In the genomic region with DNA sequence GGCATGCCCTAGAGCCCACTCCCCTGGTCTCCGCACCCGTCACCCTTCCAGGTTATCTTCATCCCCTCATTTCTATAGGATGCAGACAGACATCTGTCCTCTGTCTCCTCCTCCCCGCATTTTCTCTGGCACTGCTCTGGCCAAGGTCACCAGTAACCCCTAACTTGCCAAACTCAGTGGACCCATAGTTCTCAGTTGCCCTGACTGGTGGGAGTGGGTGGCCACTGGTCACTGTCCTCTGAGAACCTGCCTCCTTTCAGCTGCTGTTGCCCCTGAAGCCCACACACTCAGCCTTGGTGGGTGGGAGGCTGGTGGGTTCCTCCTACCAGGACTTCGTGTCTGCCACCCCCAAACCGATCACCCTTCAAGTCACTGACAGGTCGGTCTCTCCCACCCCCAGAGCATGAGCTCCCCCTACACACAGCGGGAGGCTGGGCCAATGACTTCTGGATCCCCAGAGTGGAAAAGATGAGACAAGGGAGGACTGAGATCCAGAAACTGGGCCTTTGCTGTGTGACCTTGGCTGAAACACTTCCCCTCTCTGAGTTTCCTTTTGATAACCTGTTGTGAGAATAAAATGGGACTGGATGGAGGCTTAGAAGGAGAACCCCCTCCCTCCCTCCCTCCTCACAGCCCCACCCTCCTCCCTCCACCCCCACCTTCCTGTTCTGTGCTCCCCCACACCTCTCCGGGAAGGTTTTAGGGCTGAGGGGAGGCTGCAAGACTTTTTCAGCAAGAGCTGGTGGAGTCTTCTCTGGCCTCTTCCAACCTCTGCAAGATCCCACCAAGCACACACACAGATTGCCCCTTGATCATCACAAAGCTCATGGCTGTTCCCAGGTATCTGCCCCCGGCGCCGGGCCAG, we compare ENCODE assay signal across 15 cellular contexts. TPM values are rescaled to one million over a fixed set of nuclear protein-coding genes. Genes with fewer than 3 reads are reported as not detected.
DNase-seq lines count a peak whose midpoint lies in the region; ATAC-seq and TF ChIP-seq lines count a peak whose summit lies in the region.
"Had no signal": no experiment of that assay in that cellular context is flagged by ENCODE, and none has a peak within 500 bp of the region (broad histone marks: within the 10 kb centered on the region; RNA-seq: fewer than 3 reads in every experiment).

No MANE protein-coding gene starts in this region.

- H4K91ac ChIP-seq in IMR-90 (ENCODE audit: insufficient read depth, low read depth, low read length) = no peak overlapping the region

- H3K36me3 ChIP-seq in CD4-positive, alpha-beta memory T cell (ENCODE audit: insufficient read depth, low read length) = no peaks in the 10 kb centered on the region
- H3K36me3 ChIP-seq in IMR-90 (ENCODE audit: control insufficient read depth, insufficient read depth, low read length) (peaks cover 20% of the 10 kb centered on the region), rectal smooth muscle tissue (ENCODE audit: control insufficient read depth, insufficient read depth, low read length) (no peaks in the 10 kb centered on the region), PC-3 (ENCODE audit: low read depth, low read length) (no peaks in the 10 kb centered on the region)

- H2AFZ ChIP-seq in IMR-90 (replicated peaks; ENCODE audit: low read length, poor library complexity) (peak overlapping the region; percentile 64), PC-3 (ENCODE audit: low read length) (no peak overlapping the region)

- H3K9me3 Mint-ChIP-seq in CD4-positive, alpha-beta memory T cell = no peaks in the 10 kb centered on the region
- H3K9me3 Mint-ChIP-seq in chondrocyte (ENCODE audit: low read depth) = no peaks in the 10 kb centered on the region
- H3K9me3 Mint-ChIP-seq: immature natural killer cell had no signal

- peak overlapping the region; percentile 82 for H2AK9ac ChIP-seq in IMR-90 (replicated peaks; ENCODE audit: low read depth, low read length, poor library complexity)

- ATAC-seq in IMR-90 (ENCODE audit: low read depth) = no peak
- ATAC-seq in PC-3 = no peak

- peak overlapping the region; percentile 8 for H2AK5ac ChIP-seq in IMR-90 (ENCODE audit: low read depth, low read length)

- H3K18ac ChIP-seq in IMR-90 (ENCODE audit: low read depth, low read length) = no peak overlapping the region

- POLR2A ChIA-PET in CD4-positive, alpha-beta memory T cell (lab: Charles Lee; ENCODE audit: partially characterized antibody) = interaction anchor here (0.7 to 1.5 kb wide), 2 partner anchors 11 to 22 kb away, joined by 3 read pairs; a partner anchor contains a TSS
- POLR2A ChIA-PET in IMR-90 (lab: Charles Lee; ENCODE audit: unreplicated experiment) (interaction anchor here (0.5 to 0.9 kb wide), 2 partner anchors 13 to 124 kb away, joined by 3 to 7 read pairs; a partner anchor contains a TSS), PC-3 (lab: Charles Lee; ENCODE audit: unreplicated experiment) (no interaction called here)

- H4K20me1 ChIP-seq in IMR-90 (ENCODE audit: insufficient read depth, low read length) (peaks cover 49% of the 10 kb centered on the region), PC-3 (ENCODE audit: low read length) (peaks cover 13% of the 10 kb centered on the region; the same call in 1 of the 2 replicates)

- in situ Hi-C loops in IMR-90 (cut with MboI; ENCODE audit: low sequenced_read_pairs) = no loop called here

- H3K9me1 ChIP-seq in IMR-90 (ENCODE audit: insufficient read depth, low read length) = peaks cover 17% of the 10 kb centered on the region

- H3K56ac ChIP-seq in IMR-90 (ENCODE audit: extremely low read depth, insufficient read depth, low read length) = no peak overlapping the region

- CTCF ChIA-PET in CD4-positive, alpha-beta memory T cell (lab: Charles Lee; ENCODE audit: partially characterized antibody) = interaction anchor here (0.9 to 2.2 kb wide), 3 partner anchors 22 to 166 kb away, joined by 3 to 9 read pairs (median 6); a partner anchor contains a TSS
- CTCF ChIA-PET in IMR-90 (lab: Yijun Ruan, JAX) = interaction anchor here (0.9 kb wide), 1 partner anchor 121 kb away, joined by 10 read pairs; no protein-coding TSS in a partner anchor
- CTCF ChIA-PET in PC-3 (lab: Charles Lee) = no interaction called here

- DNase-seq in CD4-positive, alpha-beta memory T cell = no peak
- DNase-seq in IMR-90 (no peak), chondrocyte (ENCODE audit: low spot score) (no peak), PC-3 (no peak), NCI-H345 (lab: John Stamatoyannopoulos, UW) (no peak), OCI-M2 (lab: John Stamatoyannopoulos, UW; ENCODE audit: unreplicated experiment) (no peak), epidermal melanocyte (ENCODE audit: insufficient read length, low spot score) (no peak)
- DNase-seq: activated CD8-positive, alpha-beta memory T cell treated with anti-CD3 and anti-CD28 coated beads, Interleukin-2, amount 50 U/mL, for 48 hours; amygdala; C1 segment of cervical spinal cord; effector CD4-positive, alpha-beta T cell; immature natural killer cell; NCI-H2081 treated with DMSO at 0.1 percent for 48 hours; SHP77 had no signal

- dilution Hi-C loops in IMR-90 (cut with HindIII; ENCODE audit: low sequenced_read_pairs, unreplicated experiment) = no loop called here

- TF ChIP-seq CTCF in IMR-90 (conservative IDR thresholded peaks at IDR 0.05; ENCODE audit: low read depth, low read length) (no peak), chondrocyte (IDR thresholded peaks at IDR 0.05) (no peak), PC-3 (conservative IDR thresholded peaks at IDR 0.05; ENCODE audit: low read depth, low read length) (no peak)

- peaks cover 0 to 5% of the 10 kb centered on the region in 2 donors for H3K27me3 Mint-ChIP-seq in CD4-positive, alpha-beta memory T cell
- no peaks in the 10 kb centered on the region for H3K27me3 Mint-ChIP-seq in chondrocyte (ENCODE audit: low read depth)

- H3K4me3 Mint-ChIP-seq in CD4-positive, alpha-beta memory T cell = peak overlapping the region in 6 of 8 donors; percentile 9 to 76 (median 29)
- H3K4me3 Mint-ChIP-seq in chondrocyte (ENCODE audit: unreplicated experiment) = no peak overlapping the region

- H3K79me1 ChIP-seq in IMR-90 (ENCODE audit: low read depth in 1 of 2, low read length in 2 of 2) = peaks cover 0 to 23% of the 10 kb centered on the region in 2 experiments; a peak in 2 of 4 replicates

- peak; percentile 31; the same call in 1 of the 2 replicates for TF ChIP-seq POLR2A in IMR-90 (IDR thresholded peaks at IDR 0.05; ENCODE audit: low read depth, low read length)

- H3K14ac ChIP-seq in IMR-90 (replicated peaks; ENCODE audit: low read depth, low read length) = no peak overlapping the region

- H3K4me2 ChIP-seq in IMR-90 (ENCODE audit: low read depth, low read length) = no peak overlapping the region
- no peak overlapping the region for H3K4me2 ChIP-seq in PC-3 (ENCODE audit: low read length)

- H3K36me3 Mint-ChIP-seq in CD4-positive, alpha-beta memory T cell = no peaks in the 10 kb centered on the region
- H3K36me3 Mint-ChIP-seq in chondrocyte (ENCODE audit: low read depth) = no peaks in the 10 kb centered on the region
- H3K36me3 Mint-ChIP-seq: immature natural killer cell had no signal

- no TSS peak for BruUV-seq in IMR-90 (replicated peaks; lab: Mats Ljungman, UMichigan)
- BruUV-seq in PC-3 (replicated peaks; lab: Mats Ljungman, UMichigan) = no TSS peak

- H3K9ac ChIP-seq in IMR-90 (ENCODE audit: low read depth, low read length) = no peak overlapping the region
- no peak overlapping the region for H3K9ac ChIP-seq in rectal smooth muscle tissue (ENCODE audit: low read length)
- H3K9ac ChIP-seq in PC-3 (ENCODE audit: low read length) = no peak overlapping the region

- no peaks in the 10 kb centered on the region for H3K9me2 ChIP-seq in PC-3 (replicated peaks; ENCODE audit: low read length)

- H2BK120ac ChIP-seq in IMR-90 (ENCODE audit: low read depth, low read length) = no peak overlapping the region

- no peaks in the 10 kb centered on the region for H3F3A ChIP-seq in PC-3 (ENCODE audit: low read length, unreplicated experiment)

- no CpG with 5 or more reads among the region's 11 CpGs for WGBS in IMR-90 (ENCODE audit: extremely low coverage in 2 of 2, insufficient read length in 1 of 2), 2 experiments

- H3K4me3 ChIP-seq in CD4-positive, alpha-beta memory T cell (ENCODE audit: low read length in 2 of 2) = no peak overlapping the region
- H3K4me3 ChIP-seq in IMR-90 (ENCODE audit: insufficient read depth, low read depth, low read length) (no peak overlapping the region), rectal smooth muscle tissue (ENCODE audit: low read length) (no peak overlapping the region), PC-3 (ENCODE audit: low read length) (no peak overlapping the region)

- intact Hi-C loops in CD4-positive, alpha-beta memory T cell (cut with micrococcal nuclease) = loop anchor here (2.0 kb wide), 1 partner anchor 21 kb away; a partner anchor contains a TSS
- intact Hi-C loops in IMR-90 (cut with micrococcal nuclease) = no loop called here
- intact Hi-C loops in PC-3 (cut with micrococcal nuclease) = no loop called here

- no peak overlapping the region for H4K5ac ChIP-seq in IMR-90 (ENCODE audit: low read depth, low read length)

- no peak overlapping the region for H2BK15ac ChIP-seq in IMR-90 (ENCODE audit: low read depth, low read length)

- no peak overlapping the region for H3K27ac ChIP-seq in CD4-positive, alpha-beta memory T cell (ENCODE audit: low read depth, low read length)
- no peak overlapping the region for H3K27ac ChIP-seq in IMR-90 (ENCODE audit: insufficient read depth, low read length)
- H3K27ac ChIP-seq in rectal smooth muscle tissue (ENCODE audit: low read depth, low read length) = peak overlapping the region; percentile 72
- no peak overlapping the region for H3K27ac ChIP-seq in PC-3 (ENCODE audit: low read length)

- no peak overlapping the region for H3K23ac ChIP-seq in IMR-90 (ENCODE audit: low read depth, low read length)

- peak overlapping the region in 1 of 7 donors; percentile 42 for H3K27ac Mint-ChIP-seq in CD4-positive, alpha-beta memory T cell
- peak overlapping the region; percentile 99 for H3K27ac Mint-ChIP-seq in chondrocyte (ENCODE audit: unreplicated experiment)

- 0 out of 2 replicates have a peak overlapping the region, but pooled peaks have one; percentile 4 for H3K4ac ChIP-seq in IMR-90 (ENCODE audit: low read depth, low read length)

- no peak for TF ChIP-seq RAD21 in IMR-90 (IDR thresholded peaks at IDR 0.05; ENCODE audit: low read length)

- H3K4me1 Mint-ChIP-seq in CD4-positive, alpha-beta memory T cell = peaks cover 2 to 33% (median 12%) of the 10 kb centered on the region in 4 donors
- H3K4me1 Mint-ChIP-seq in chondrocyte (ENCODE audit: low read depth) = peaks cover 78% of the 10 kb centered on the region

- no peaks in the 10 kb centered on the region for H3K9me3 ChIP-seq in CD4-positive, alpha-beta memory T cell (ENCODE audit: control insufficient read depth in 1 of 2, low read length in 2 of 2)
- H3K9me3 ChIP-seq in IMR-90 (ENCODE audit: control insufficient read depth, insufficient read depth, low read length) = no peaks in the 10 kb centered on the region
- H3K9me3 ChIP-seq in PC-3 (ENCODE audit: low read length) = no peaks in the 10 kb centered on the region

- H2BK20ac ChIP-seq in IMR-90 (ENCODE audit: low read depth, low read length) = no peak overlapping the region

- peaks cover 5% of the 10 kb centered on the region for H3K4me1 ChIP-seq in CD4-positive, alpha-beta memory T cell (ENCODE audit: insufficient read depth, low read length)
- H3K4me1 ChIP-seq in IMR-90 (ENCODE audit: control insufficient read depth, insufficient read depth, low read length) (peaks cover 29% of the 10 kb centered on the region), rectal smooth muscle tissue (ENCODE audit: control insufficient read depth, insufficient read depth, low read length) (peaks cover 38% of the 10 kb centered on the region), PC-3 (ENCODE audit: insufficient read depth, low read length) (peaks cover 18% of the 10 kb centered on the region)

- H3K27me3 ChIP-seq in CD4-positive, alpha-beta memory T cell (ENCODE audit: insufficient read depth, low read length) = peaks cover 3% of the 10 kb centered on the region
- H3K27me3 ChIP-seq in IMR-90 (ENCODE audit: control insufficient read depth, insufficient read depth, low read length) (no peaks in the 10 kb centered on the region), rectal smooth muscle tissue (ENCODE audit: control insufficient read depth, insufficient read depth, low read length) (no peaks in the 10 kb centered on the region), PC-3 (ENCODE audit: low read length) (no peaks in the 10 kb centered on the region)

- H4K8ac ChIP-seq in IMR-90 (ENCODE audit: low read depth in 2 of 2, low read length in 2 of 2) = no peak overlapping the region

- peaks cover 20% of the 10 kb centered on the region for H3K79me2 ChIP-seq in PC-3 (ENCODE audit: low read length)

- no peak overlapping the region for H2BK5ac ChIP-seq in IMR-90 (ENCODE audit: low read depth, low read length, poor library complexity, severe bottlenecking)

RNA-seq across cellular contexts. Expression of a gene that starts 2.4 kb away (rescaled TPM):
- 1 to 10 TPM in 1 of 2 experiments, under 1 TPM in 1; 0.99 to 1.2 TPM for total RNA-seq in CD4-positive, alpha-beta memory T cell
- polyA plus RNA-seq in CD4-positive, alpha-beta memory T cell = under 1 TPM in 1 of 2 donors, not detected in 1; 0.49 TPM
- total RNA-seq in IMR-90 (2012; rRNA removed) (122 and 212 TPM in 2 replicates), chondrocyte (207 to 277 TPM (median 274 TPM) in 3 replicates), PC-3 (2014; rRNA removed) (127 and 207 TPM in 2 replicates)
- polyA plus RNA-seq in IMR-90 (2012; rRNA removed) = 187 and 235 TPM in 2 replicates
- 150 and 193 TPM in 2 replicates for polyA plus RNA-seq in IMR-90 (2012; cell fraction: cytosol; rRNA removed)
- polyA plus RNA-seq in IMR-90 (2012; cell fraction: nucleus; rRNA removed; ENCODE audit: low replicate concordance) = 786 and 1,481 TPM in 2 replicates

RNA-seq across cellular contexts. Expression of a gene that starts 21.6 kb away (rescaled TPM):
- total RNA-seq in CD4-positive, alpha-beta memory T cell = 1 to 10 TPM; 5.8 to 7.3 TPM
- 1 to 10 TPM; 3.3 to 3.5 TPM for polyA plus RNA-seq in CD4-positive, alpha-beta memory T cell
- total RNA-seq in IMR-90 (2012; rRNA removed) (70.4 and 72.5 TPM in 2 replicates), chondrocyte (563 to 633 TPM (median 613 TPM) in 3 replicates), PC-3 (2014; rRNA removed) (159 and 195 TPM in 2 replicates)
- 534 and 574 TPM in 2 replicates for polyA plus RNA-seq in IMR-90 (2012; rRNA removed)
- polyA plus RNA-seq in IMR-90 (2012; cell fraction: cytosol; rRNA removed) = 252 and 588 TPM in 2 replicates
- polyA plus RNA-seq in IMR-90 (2012; cell fraction: nucleus; rRNA removed; ENCODE audit: low replicate concordance) = 1,535 and 3,107 TPM in 2 replicates

RNA-seq across cellular contexts. Expression of a gene that starts 29.2 kb away (rescaled TPM):
- total RNA-seq in CD4-positive, alpha-beta memory T cell = 1 to 10 TPM; 5.2 to 7.2 TPM
- polyA plus RNA-seq in CD4-positive, alpha-beta memory T cell = 10 to 100 TPM; 14.3 to 17.8 TPM
- total RNA-seq in IMR-90 (2012; rRNA removed) (1.1 TPM in 2 replicates), chondrocyte (4.8 to 5.5 TPM (median 5.3 TPM) in 3 replicates), PC-3 (2014; rRNA removed) (40.6 and 47.2 TPM in 2 replicates)
- 10.1 and 13.6 TPM in 2 replicates for polyA plus RNA-seq in IMR-90 (2012; rRNA removed)
- polyA plus RNA-seq in IMR-90 (2012; cell fraction: cytosol; rRNA removed) = 11.9 and 36.3 TPM in 2 replicates
- polyA plus RNA-seq in IMR-90 (2012; cell fraction: nucleus; rRNA removed; ENCODE audit: low replicate concordance) = 12.9 and 42.6 TPM in 2 replicates

RNA-seq across cellular contexts. Expression of a gene that starts 33.8 kb away (rescaled TPM):
- total RNA-seq in CD4-positive, alpha-beta memory T cell = 1 to 10 TPM; 3.7 to 3.9 TPM
- under 1 TPM in 1 of 2 donors, not detected in 1; 0.69 TPM for polyA plus RNA-seq in CD4-positive, alpha-beta memory T cell
- total RNA-seq in IMR-90 (2012; rRNA removed) (0.54 and 0.56 TPM in 2 replicates), chondrocyte (4.7 to 7.7 TPM (median 7.5 TPM) in 3 replicates), PC-3 (2014; rRNA removed) (6.2 and 11.7 TPM in 2 replicates)
- polyA plus RNA-seq in IMR-90 (2012; rRNA removed) = 3.6 and 3.9 TPM in 2 replicates
- 0.49 and 1.3 TPM in 2 replicates for polyA plus RNA-seq in IMR-90 (2012; cell fraction: cytosol; rRNA removed)
- 20.3 and 32.4 TPM in 2 replicates for polyA plus RNA-seq in IMR-90 (2012; cell fraction: nucleus; rRNA removed; ENCODE audit: low replicate concordance)

RNA-seq across cellular contexts. Expression of a gene that starts 41.0 kb away (rescaled TPM):
- total RNA-seq in CD4-positive, alpha-beta memory T cell = 10 to 100 TPM; 72.9 to 80.3 TPM
- polyA plus RNA-seq in CD4-positive, alpha-beta memory T cell = 10 to 100 TPM; 47.6 to 51.2 TPM
- total RNA-seq in IMR-90 (2012; rRNA removed) (130 and 141 TPM in 2 replicates), chondrocyte (77.2 to 79.0 TPM (median 78.6 TPM) in 3 replicates), PC-3 (2014; rRNA removed) (260 and 318 TPM in 2 replicates)
- 160 and 170 TPM in 2 replicates for polyA plus RNA-seq in IMR-90 (2012; rRNA removed)
- polyA plus RNA-seq in IMR-90 (2012; cell fraction: cytosol; rRNA removed) = 124 and 130 TPM in 2 replicates
- polyA plus RNA-seq in IMR-90 (2012; cell fraction: nucleus; rRNA removed; ENCODE audit: low replicate concordance) = 358 and 582 TPM in 2 replicates

Comparison
In these comparisons a context has a peak if more than half of its experiments do, and no peak if none do; other contexts are left out.
1. RNA of a gene that starts 2.4 kb away (total RNA-seq): 207 to 277 TPM in chondrocyte, 127 to 207 TPM in PC-3 and 122 to 212 TPM in IMR-90; 0.99 to 1.2 TPM in CD4-positive, alpha-beta memory T cell; every median in the first group is over 10 times any median in the second.